ENCODE assay signal across 23 cellular contexts in genomic region chr10:93060887-93061593, GRCh38. TPM values are rescaled to one million over a fixed set of nuclear protein-coding genes. Genes with fewer than 3 reads are reported as not detected.
DNase-seq lines count a peak whose midpoint lies in the region; ATAC-seq and TF ChIP-seq lines count a peak whose summit lies in the region.
"Had no signal": no experiment of that assay in that cellular context is flagged by ENCODE, and none has a peak within 500 bp of the region (broad histone marks: within the 10 kb centered on the region; RNA-seq: fewer than 3 reads in every experiment).

No MANE protein-coding gene starts in this region.

- H3K4me3 ChIP-seq in ectodermal cell (ENCODE audit: insufficient read depth, low read depth, low read length), result peak overlapping the region; percentile 31
- H3K4me3 ChIP-seq in mesendoderm (ENCODE audit: low read length), result no peak overlapping the region
- no peak overlapping the region for H3K4me3 ChIP-seq in mucosa of descending colon
- H3K4me3 ChIP-seq: thyroid gland had no signal

- H3K23ac ChIP-seq in mesendoderm (ENCODE audit: low read length), result no peak overlapping the region

- H4K5ac ChIP-seq in mesendoderm (ENCODE audit: low read length), result no peak overlapping the region

- TF ChIP-seq CTCF in mucosa of descending colon (IDR thresholded peaks at IDR 0.05), result no peak

- DNase-seq in T-helper 2 cell treated with Interferon-gamma antibody and Interleukin-4, amounts not matched to agents 5 μg/mL and 100 μg/mL, for 36 hours (ENCODE audit: low spot score), result peak; percentile 2
- DNase-seq in T-helper 2 cell (no peak), mesendoderm (no peak), mucosa of descending colon (no peak), cerebellar cortex (ENCODE audit: low spot score) (no peak), amniotic stem cell (lab: John Stamatoyannopoulos, UW) (no peak)
- DNase-seq: activated CD4-positive, alpha-beta memory T cell treated with anti-CD3 and anti-CD28 coated beads, Interleukin-2, amount 10 ng/mL, durations not matched to agents 7 days and 5 days; activated T-cell treated with anti-CD3 and anti-CD28 coated beads, Interleukin-2, amount 50 U/mL, for 4 hours; DMS79; esophagus squamous epithelium; heart right ventricle; left colon; MM.1S; NCI-H1930; NCI-H446 treated with DMSO at 0.1 percent for 48 hours; NK-92 treated with Interleukin-12 subunit alpha and Interleukin-12 subunit beta, amount 100 ng/mL, for 24 hours; thyroid gland had no signal

- peak overlapping the region; percentile 21 for H3K4me2 ChIP-seq in mesendoderm (ENCODE audit: low read length)

- H3K27me3 ChIP-seq in ectodermal cell (ENCODE audit: control insufficient read depth, insufficient read depth, low read length, poor library complexity, severe bottlenecking) (peaks cover 77% of the 10 kb centered on the region), mesendoderm (ENCODE audit: insufficient read depth, low read length, poor library complexity) (peaks cover 61% of the 10 kb centered on the region)

- H4K8ac ChIP-seq in mesendoderm (ENCODE audit: low read depth, low read length), result no peak overlapping the region

- no peak overlapping the region for H2BK120ac ChIP-seq in mesendoderm (ENCODE audit: low read depth, low read length)

- peaks cover 43% of the 10 kb centered on the region for H3K27me3 Mint-ChIP-seq in T-helper 2 cell treated with Interferon-gamma antibody and Interleukin-4, amounts not matched to agents 5 μg/mL and 100 μg/mL, for 36 hours (ENCODE audit: low read depth)

- peaks cover 2% of the 10 kb centered on the region for H3K4me1 Mint-ChIP-seq in T-helper 2 cell treated with Interferon-gamma antibody and Interleukin-4, amounts not matched to agents 5 μg/mL and 100 μg/mL, for 36 hours (ENCODE audit: low read depth)

- H2BK5ac ChIP-seq in mesendoderm (ENCODE audit: low read length), result no peak overlapping the region

- ATAC-seq in mucosa of descending colon (no peak), HG03457 (IDR thresholded peaks at IDR 0.05; ENCODE audit: unreplicated experiment) (no peak)

- H3K36me3 Mint-ChIP-seq in T-helper 2 cell treated with Interferon-gamma antibody and Interleukin-4, amounts not matched to agents 5 μg/mL and 100 μg/mL, for 36 hours (ENCODE audit: low read depth), result peaks cover 6% of the 10 kb centered on the region

- H3K79me2 ChIP-seq in mesendoderm (ENCODE audit: control insufficient read depth, insufficient read depth, low read length), result no peaks in the 10 kb centered on the region

- H2AK5ac ChIP-seq in mesendoderm (ENCODE audit: low read length), result no peak overlapping the region

- H2BK15ac ChIP-seq in mesendoderm (replicated peaks; ENCODE audit: low read depth), result no peak overlapping the region

- H3K9me3 Mint-ChIP-seq in T-helper 2 cell treated with Interferon-gamma antibody and Interleukin-4, amounts not matched to agents 5 μg/mL and 100 μg/mL, for 36 hours, result no peaks in the 10 kb centered on the region
- H3K9me3 Mint-ChIP-seq: activated CD4-positive, alpha-beta memory T cell treated with anti-CD3 and anti-CD28 coated beads, Interleukin-2, amount 10 ng/mL, durations not matched to agents 7 days and 5 days; activated naive CD4-positive, alpha-beta T cell treated with anti-CD3 and anti-CD28 coated beads, Interleukin-2, amount 50 U/mL, for 72 hours; activated T-cell treated with anti-CD3 and anti-CD28 coated beads, Interleukin-2, amount 50 U/mL, for 4 hours had no signal

- intact Hi-C loops in mucosa of descending colon (cut with DNase I, micrococcal nuclease), result no loop called here

- no peaks in the 10 kb centered on the region for H3K79me1 ChIP-seq in mesendoderm (ENCODE audit: low read length)

- H3K18ac ChIP-seq in mesendoderm (ENCODE audit: low read length), result no peak overlapping the region

- no peak overlapping the region for H3K56ac ChIP-seq in mesendoderm (ENCODE audit: low read length)

- 19 to 22% methylated on average over 45 of the region's 45 CpGs for WGBS in ectodermal cell, 2 experiments
- no CpG with 5 or more reads among the region's 45 CpGs for WGBS in mesendoderm (ENCODE audit: extremely low coverage, insufficient coverage, low lambda C conversion rate)

- no peak overlapping the region for H3K4ac ChIP-seq in mesendoderm (ENCODE audit: low read depth, low read length)

- H3K36me3 ChIP-seq in ectodermal cell (ENCODE audit: control insufficient read depth, insufficient read depth, low read length) (no peaks in the 10 kb centered on the region), mesendoderm (ENCODE audit: control insufficient read depth, insufficient read depth, low read length) (no peaks in the 10 kb centered on the region), mucosa of descending colon (ENCODE audit: low read depth) (no peaks in the 10 kb centered on the region)

- H3K4me3 Mint-ChIP-seq in T-helper 2 cell treated with Interferon-gamma antibody and Interleukin-4, amounts not matched to agents 5 μg/mL and 100 μg/mL, for 36 hours, result no peak overlapping the region
- H3K4me3 Mint-ChIP-seq: activated CD4-positive, alpha-beta memory T cell treated with anti-CD3 and anti-CD28 coated beads, Interleukin-2, amount 10 ng/mL, durations not matched to agents 7 days and 5 days had no signal

- no peak overlapping the region for H3K27ac Mint-ChIP-seq in T-helper 2 cell treated with Interferon-gamma antibody and Interleukin-4, amounts not matched to agents 5 μg/mL and 100 μg/mL, for 36 hours
- H3K27ac Mint-ChIP-seq: activated CD4-positive, alpha-beta memory T cell treated with anti-CD3 and anti-CD28 coated beads, Interleukin-2, amount 10 ng/mL, durations not matched to agents 7 days and 5 days had no signal

- H3K9ac ChIP-seq in mesendoderm (ENCODE audit: low read length), result no peak overlapping the region

- H3K27ac ChIP-seq in ectodermal cell (ENCODE audit: insufficient read depth, low read depth, low read length, poor library complexity, severe bottlenecking) (no peak overlapping the region), mesendoderm (ENCODE audit: low read depth, low read length) (no peak overlapping the region)
- H3K27ac ChIP-seq: esophagus squamous epithelium, heart right ventricle, thyroid gland had no signal

- H3K4me1 ChIP-seq in ectodermal cell (ENCODE audit: control insufficient read depth, insufficient read depth, low read length) (peaks cover 3% of the 10 kb centered on the region), mesendoderm (ENCODE audit: control insufficient read depth, low read depth, low read length) (no peaks in the 10 kb centered on the region), mucosa of descending colon (ENCODE audit: low read depth) (peaks cover 21% of the 10 kb centered on the region)

- H3K9me3 ChIP-seq in ectodermal cell (ENCODE audit: control insufficient read depth, low read length) (no peaks in the 10 kb centered on the region), mucosa of descending colon (no peaks in the 10 kb centered on the region)
- H3K9me3 ChIP-seq: esophagus squamous epithelium, heart right ventricle, thyroid gland had no signal

RNA-seq across cellular contexts. Expression of gene CYP26C1, which starts 0.4 kb away (rescaled TPM):
- polyA plus RNA-seq in ectodermal cell (2013, experiment 1 of 4), result 76.8 TPM
- polyA plus RNA-seq in ectodermal cell (2013, experiment 2 of 4), result 47.8 TPM
- 56.7 TPM for polyA plus RNA-seq in ectodermal cell (2013, experiment 3 of 4)
- polyA plus RNA-seq in ectodermal cell (2013, experiment 4 of 4), result 56.4 TPM
- polyA plus RNA-seq in mesendoderm (2013, experiment 1 of 2), result 0.10 TPM
- 0.08 TPM for polyA plus RNA-seq in mesendoderm (2013, experiment 2 of 2)
- total RNA-seq in mucosa of descending colon, result under 1 TPM in 2 of 3 donors, not detected in 1; 0.09 to 0.14 TPM
- total RNA-seq: A172; activated CD4-positive, alpha-beta memory T cell treated with anti-CD3 and anti-CD28 coated beads, Interleukin-2, amount 10 ng/mL, durations not matched to agents 7 days and 5 days; mononuclear cell; RPMI7951 had no signal
- polyA plus RNA-seq: heart right ventricle had no signal

RNA-seq across cellular contexts. Expression of gene CYP26A1, which starts 12.7 kb away (rescaled TPM):
- 60.5 TPM for polyA plus RNA-seq in ectodermal cell (2013, experiment 1 of 4)
- polyA plus RNA-seq in ectodermal cell (2013, experiment 2 of 4), result 28.7 TPM
- 38.5 TPM for polyA plus RNA-seq in ectodermal cell (2013, experiment 3 of 4)
- 34.6 TPM for polyA plus RNA-seq in ectodermal cell (2013, experiment 4 of 4)
- polyA plus RNA-seq in mesendoderm (2013, experiment 1 of 2), result 49.3 TPM
- polyA plus RNA-seq in mesendoderm (2013, experiment 2 of 2), result 50.0 TPM
- total RNA-seq in mucosa of descending colon, result not detected
- total RNA-seq: activated CD4-positive, alpha-beta memory T cell treated with anti-CD3 and anti-CD28 coated beads, Interleukin-2, amount 10 ng/mL, durations not matched to agents 7 days and 5 days; activated T-cell treated with anti-CD3 and anti-CD28 coated beads, Interleukin-2, amount 50 U/mL, for 4 hours; esophagus squamous epithelium; heart right ventricle; left colon; mononuclear cell; RPMI7951; thyroid gland had no signal
- polyA plus RNA-seq: heart right ventricle had no signal
